Comparison of ENCODE assay signal across 12 cellular contexts in the genomic region with DNA sequence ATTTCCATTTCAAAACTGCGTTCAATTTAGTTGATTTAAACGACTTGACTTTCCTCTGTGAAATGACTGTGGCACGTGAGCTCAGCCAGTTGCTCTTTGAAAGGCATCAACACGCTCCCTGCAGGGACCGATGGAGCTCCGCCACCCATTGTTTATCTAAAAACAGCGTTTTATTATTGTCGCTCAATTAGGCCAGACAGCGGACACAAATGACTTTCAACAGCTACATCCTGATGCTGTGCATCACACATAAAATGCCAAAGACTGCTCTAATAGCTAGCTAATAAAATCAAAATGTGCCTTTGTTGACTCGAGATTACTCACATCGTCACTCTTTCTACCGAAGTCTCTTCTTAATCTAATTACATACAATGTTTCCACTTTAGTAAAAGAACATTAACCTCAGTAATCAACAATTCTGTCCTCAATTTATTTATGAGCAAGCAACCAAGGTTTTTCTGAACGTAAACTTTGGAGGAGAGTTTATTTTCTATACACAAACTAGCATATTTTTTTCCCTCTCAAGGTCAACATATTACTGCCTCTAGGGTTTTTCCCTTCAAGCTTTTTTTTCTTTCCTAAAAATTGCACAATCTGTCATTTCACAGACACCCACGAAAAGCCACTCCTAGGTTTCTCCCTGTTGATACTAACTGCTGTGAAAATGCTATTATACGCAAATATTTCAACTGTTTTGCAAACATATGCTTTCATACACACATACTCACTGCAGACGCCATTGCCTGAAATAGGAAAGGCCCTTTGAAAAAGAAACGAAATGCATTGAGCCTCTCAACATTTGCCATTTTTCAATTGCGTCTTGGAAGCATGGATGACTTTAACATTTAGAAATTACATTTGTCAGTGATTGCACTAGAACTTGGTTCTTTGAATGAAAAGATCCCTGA.
DNase-seq lines count a peak whose midpoint lies in the region; ATAC-seq and TF ChIP-seq lines count a peak whose summit lies in the region.
"Had no signal": no experiment of that assay in that cellular context is flagged by ENCODE, and none has a peak within 500 bp of the region (broad histone marks: within the 10 kb centered on the region; RNA-seq: fewer than 3 reads in every experiment).

No MANE protein-coding gene starts in this region.

- H3K36me3 ChIP-seq in heart right ventricle (no peaks in the 10 kb centered on the region), smooth muscle cell (ENCODE audit: low read depth) (no peaks in the 10 kb centered on the region)
- H3K36me3 ChIP-seq: Peyer's patch had no signal

- H3K4me1 ChIP-seq in heart right ventricle (peaks cover 3 to 38% (median 27%) of the 10 kb centered on the region in 9 donors), smooth muscle cell (ENCODE audit: low read depth) (peaks cover 15% of the 10 kb centered on the region)

- H3K27ac ChIP-seq in heart right ventricle: peak overlapping the region in 4 of 10 donors; percentile 4 to 49 (median 26)
- H3K27ac ChIP-seq in smooth muscle cell (ENCODE audit: low read depth): no peak overlapping the region
- H3K27ac ChIP-seq: epithelial cell of prostate, Peyer's patch had no signal

- H4K20me1 ChIP-seq in smooth muscle cell (ENCODE audit: low read depth): no peaks in the 10 kb centered on the region

- no peaks in the 10 kb centered on the region for H3F3A ChIP-seq in smooth muscle cell (ENCODE audit: low read depth)

- H3K9ac ChIP-seq in smooth muscle cell (ENCODE audit: low read depth): no peak overlapping the region

- ATAC-seq in heart right ventricle (peak in 5 of 8 donors; percentile 11 to 52 (median 22)), Right ventricle myocardium superior (ENCODE audit: poor library complexity) (no peak), HG03457 (IDR thresholded peaks at IDR 0.05; ENCODE audit: unreplicated experiment) (no peak), GM19395 (IDR thresholded peaks at IDR 0.05; ENCODE audit: unreplicated experiment) (no peak)

- H2AFZ ChIP-seq in smooth muscle cell (ENCODE audit: low read depth): peak overlapping the region; percentile 36

- H3K79me2 ChIP-seq in smooth muscle cell (ENCODE audit: low read depth): no peaks in the 10 kb centered on the region

- WGBS in heart right ventricle, 2 donors: 61 to 62% methylated on average over 18 of the region's 18 CpGs
- WGBS in smooth muscle cell (ENCODE audit: low lambda C conversion rate): 44% methylated on average over 18 of the region's 18 CpGs

- H3K9me3 ChIP-seq in heart right ventricle: peaks cover 0 to 9% (median 0%) of the 10 kb centered on the region in 11 donors
- H3K9me3 ChIP-seq in smooth muscle cell (replicated peaks; ENCODE audit: low read depth): peaks cover 3% of the 10 kb centered on the region
- H3K9me3 ChIP-seq: Peyer's patch had no signal

- H3K27me3 ChIP-seq in heart right ventricle (no peaks in the 10 kb centered on the region), smooth muscle cell (ENCODE audit: low read depth) (no peaks in the 10 kb centered on the region)
- H3K27me3 ChIP-seq: Peyer's patch had no signal

- no peak for DNase-seq in heart right ventricle
- no peak for DNase-seq in Right ventricle myocardium superior
- peak; percentile 71 to 94 for DNase-seq in NCI-H2081 (lab: John Stamatoyannopoulos, UW)
- peak; percentile 19 for DNase-seq in cerebellum (ENCODE audit: low spot score)
- DNase-seq in smooth muscle cell (lab: John Stamatoyannopoulos, UW; ENCODE audit: unreplicated experiment): no peak
- DNase-seq in UCSD-AML1 (lab: John Stamatoyannopoulos, UW; ENCODE audit: unreplicated experiment): no peak
- DNase-seq: activated T-cell treated with anti-CD3 and anti-CD28 coated beads for 4 hours, Peyer's patch had no signal

- intact Hi-C loops in heart right ventricle (cut with DNase I): no loop called here
- intact Hi-C loops in Right ventricle myocardium superior (cut with DNase I): no loop called here

- H3K4me2 ChIP-seq in smooth muscle cell: peak overlapping the region; percentile 68

- H3K4me3 ChIP-seq in heart right ventricle: no peak overlapping the region
- peak overlapping the region; percentile 6 for H3K4me3 ChIP-seq in smooth muscle cell
- H3K4me3 ChIP-seq: Peyer's patch, skin epidermis had no signal

- no peak for TF ChIP-seq CTCF in heart right ventricle (IDR thresholded peaks at IDR 0.05)
- no peak for TF ChIP-seq CTCF in smooth muscle cell (IDR thresholded peaks at IDR 0.05; ENCODE audit: borderline replicate concordance, insufficient read depth, poor library complexity, severe bottlenecking)

Comparison
In these comparisons a context has a peak if more than half of its experiments do, and no peak if none do; other contexts are left out.
1. ATAC-seq: peak in heart right ventricle (5 of 8); none in Right ventricle myocardium superior (single experiment), HG03457 (single experiment) and GM19395 (single experiment).
2. DNase-seq: peak in NCI-H2081 (2 of 2) and cerebellum (single experiment); none in heart right ventricle (0 of 2), Right ventricle myocardium superior (single experiment), smooth muscle cell (single experiment) and UCSD-AML1 (single experiment).